1 cellular context compared by ENCODE assay signal in genomic region chr5:96256795-96257470, GRCh38.
TF ChIP-seq lines count a peak whose summit lies in the region.

No MANE protein-coding gene starts in this region.

TF ChIP-seq in IMR-90, 13 proteins besides CTCF, POLR2A, EP300 and RAD21:
- TF ChIP-seq USF2 (IDR thresholded peaks at IDR 0.05; ENCODE audit: low read depth, low read length) (no peak), FOS (IDR thresholded peaks at IDR 0.05; ENCODE audit: low read depth, low read length) (0 out of 2 replicates have a peak, but pooled peaks have one; percentile 43), MAFK (IDR thresholded peaks at IDR 0.05; ENCODE audit: low read depth, low read length) (peak; percentile 68), RCOR1 (IDR thresholded peaks at IDR 0.05; ENCODE audit: insufficient replicate concordance, low read length) (no peak)
